In the genomic region with DNA sequence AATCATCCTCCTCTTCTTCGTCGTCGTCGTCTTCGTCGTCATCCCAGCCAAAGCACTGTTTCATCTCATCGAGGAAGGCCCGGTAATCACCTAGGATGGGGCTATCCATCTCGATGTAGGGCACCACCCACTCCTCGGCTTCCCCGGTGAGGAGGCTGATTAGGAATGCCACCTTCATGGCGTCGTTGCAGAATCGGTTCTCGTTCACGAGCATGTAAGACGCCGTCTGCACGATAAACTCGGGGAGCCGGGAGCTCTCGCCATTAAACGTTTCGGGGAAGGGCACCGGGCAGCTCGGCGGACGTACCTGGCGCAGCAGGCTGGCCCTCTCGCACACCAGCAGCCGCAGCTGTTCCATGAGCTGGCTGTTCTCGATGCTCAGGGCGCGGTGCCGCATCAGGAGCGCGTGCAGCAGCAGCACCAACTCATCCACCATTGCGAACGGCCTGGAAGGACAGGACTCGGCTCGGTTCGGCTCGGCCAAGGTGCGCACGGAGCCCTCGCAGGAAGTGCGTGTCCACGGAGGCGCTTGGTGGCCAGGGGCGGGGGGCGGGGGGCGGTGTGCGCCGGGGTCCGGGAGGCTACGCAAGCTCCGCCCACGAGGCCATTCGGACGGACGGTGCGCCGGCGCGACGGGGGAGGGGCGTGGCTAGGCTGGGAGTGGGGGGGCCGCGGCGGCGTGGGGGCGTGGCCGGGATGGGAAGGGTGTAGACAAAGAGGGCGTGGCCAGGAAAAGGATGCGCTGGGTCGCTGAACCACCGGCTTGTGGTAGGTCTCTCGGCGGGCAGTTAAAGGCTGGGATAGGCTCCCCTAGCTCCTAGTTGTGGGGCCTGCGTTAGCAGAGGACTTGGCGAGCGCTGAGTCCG, we compare ENCODE assay signal across 7 cellular contexts. TPM values are rescaled to one million over a fixed set of nuclear protein-coding genes. Genes with fewer than 3 reads are reported as not detected.
DNase-seq lines count a peak whose midpoint lies in the region; ATAC-seq and TF ChIP-seq lines count a peak whose summit lies in the region.

A gene (minus strand): TSS at position 544 of the 866 bp plus-strand sequence. CDS start 108 bp downstream, at position 436.

- POLR2A ChIA-PET in A673 (lab: Charles Lee; ENCODE audit: low non-redundant PET) = no interaction called here

- peak within 1 kb of the TSS; percentile 87 for H3K9ac ChIP-seq in parathyroid adenoma

- H3K4me1 ChIP-seq in cardiac muscle cell (ENCODE audit: low read depth) (no peaks in the 10 kb centered on the region), parathyroid adenoma (no peaks in the 10 kb centered on the region), A673 (ENCODE audit: insufficient read depth, low read length, poor library complexity, severe bottlenecking) (no peaks in the 10 kb centered on the region)

- H3K36me3 ChIP-seq in cardiac muscle cell = no peaks in the 10 kb centered on the region
- H3K36me3 ChIP-seq in parathyroid adenoma (ENCODE audit: control insufficient read depth, insufficient read depth, low read length) = no peaks in the 10 kb centered on the region
- H3K36me3 ChIP-seq in A673 (ENCODE audit: insufficient read depth, low read length, poor library complexity, severe bottlenecking) = no peaks in the 10 kb centered on the region

- no peak for TF ChIP-seq CTCF in cardiac muscle cell (IDR thresholded peaks at IDR 0.05; ENCODE audit: low read depth, low read length)
- TF ChIP-seq CTCF in parathyroid adenoma (IDR thresholded peaks at IDR 0.05) = no peak
- TF ChIP-seq CTCF in A673 (conservative IDR thresholded peaks at IDR 0.05; ENCODE audit: low read depth, low read length) = no peak

- intact Hi-C loops in A673 (cut with micrococcal nuclease; ENCODE audit: unreplicated experiment) = no loop called here

- H3K4me3 ChIP-seq in cardiac muscle cell = peak within 1 kb of the TSS; percentile 72
- H3K4me3 ChIP-seq in parathyroid adenoma (ENCODE audit: low read depth, low read length) = peak within 1 kb of the TSS; percentile 71
- no peak within 1 kb of the TSS for H3K4me3 ChIP-seq in A673 (ENCODE audit: low read depth, low read length, poor library complexity, severe bottlenecking)

- CTCF ChIA-PET in A673 (lab: Charles Lee) = no interaction called here

- H3K27me3 ChIP-seq in cardiac muscle cell (no peaks in the 10 kb centered on the region), parathyroid adenoma (ENCODE audit: control insufficient read depth, insufficient read depth, low read length) (no peaks in the 10 kb centered on the region), A673 (replicated peaks; ENCODE audit: insufficient read depth, low read depth, low read length, poor library complexity) (no peaks in the 10 kb centered on the region)

- peak within 1 kb of the TSS; percentile 65 for H3K4me2 ChIP-seq in parathyroid adenoma (ENCODE audit: low read length)

- H3K9me3 ChIP-seq in cardiac muscle cell (ENCODE audit: low read depth) = no peaks in the 10 kb centered on the region
- no peaks in the 10 kb centered on the region for H3K9me3 ChIP-seq in parathyroid adenoma (ENCODE audit: control insufficient read depth, low read length)
- no peaks in the 10 kb centered on the region for H3K9me3 ChIP-seq in A673 (ENCODE audit: low read depth, low read length, poor library complexity, severe bottlenecking)

- no peaks in the 10 kb centered on the region for H3K79me2 ChIP-seq in parathyroid adenoma

- peak; percentile 91 for ATAC-seq in SK-N-SH treated with all-trans-retinoic acid at 6 μM for 48 hours

- DNase-seq in HPDE6-E6E7 (ENCODE audit: extremely low spot score) (peak; percentile 35), cardiac muscle cell (ENCODE audit: low read depth in 1 of 2, low spot score in 1 of 2) (peak; percentile 86 to 87), A673 (ENCODE audit: low spot score) (no peak)

- no TSS peak for BruUV-seq in A673 (replicated peaks; lab: Mats Ljungman, UMichigan)

- H2AFZ ChIP-seq in parathyroid adenoma = peak within 1 kb of the TSS; percentile 91

- 1 to 30% (median 3%) methylated on average over 44 to 80 of the region's 83 CpGs for WGBS in adipose tissue, 3 donors

- H3K27ac ChIP-seq in adipose tissue (ENCODE audit: low read depth, low read length) = no peak within 1 kb of the TSS
- H3K27ac ChIP-seq in cardiac muscle cell = no peak within 1 kb of the TSS
- H3K27ac ChIP-seq in parathyroid adenoma = peak within 1 kb of the TSS; percentile 88
- peak within 1 kb of the TSS; percentile 68 for H3K27ac ChIP-seq in temporal lobe (ENCODE audit: low read depth, low read length)
- H3K27ac ChIP-seq in A673 (ENCODE audit: low read depth, low read length, poor library complexity, severe bottlenecking) = no peak within 1 kb of the TSS

TF ChIP-seq in SK-N-SH treated with all-trans-retinoic acid at 6 μM for 48 hours, 23 proteins besides CTCF, POLR2A, EP300 and RAD21:
- no peak for TF ChIP-seq ESRRG (CRISPR knock-in tag; IDR thresholded peaks at IDR 0.05)
- TF ChIP-seq, protein P1, sequence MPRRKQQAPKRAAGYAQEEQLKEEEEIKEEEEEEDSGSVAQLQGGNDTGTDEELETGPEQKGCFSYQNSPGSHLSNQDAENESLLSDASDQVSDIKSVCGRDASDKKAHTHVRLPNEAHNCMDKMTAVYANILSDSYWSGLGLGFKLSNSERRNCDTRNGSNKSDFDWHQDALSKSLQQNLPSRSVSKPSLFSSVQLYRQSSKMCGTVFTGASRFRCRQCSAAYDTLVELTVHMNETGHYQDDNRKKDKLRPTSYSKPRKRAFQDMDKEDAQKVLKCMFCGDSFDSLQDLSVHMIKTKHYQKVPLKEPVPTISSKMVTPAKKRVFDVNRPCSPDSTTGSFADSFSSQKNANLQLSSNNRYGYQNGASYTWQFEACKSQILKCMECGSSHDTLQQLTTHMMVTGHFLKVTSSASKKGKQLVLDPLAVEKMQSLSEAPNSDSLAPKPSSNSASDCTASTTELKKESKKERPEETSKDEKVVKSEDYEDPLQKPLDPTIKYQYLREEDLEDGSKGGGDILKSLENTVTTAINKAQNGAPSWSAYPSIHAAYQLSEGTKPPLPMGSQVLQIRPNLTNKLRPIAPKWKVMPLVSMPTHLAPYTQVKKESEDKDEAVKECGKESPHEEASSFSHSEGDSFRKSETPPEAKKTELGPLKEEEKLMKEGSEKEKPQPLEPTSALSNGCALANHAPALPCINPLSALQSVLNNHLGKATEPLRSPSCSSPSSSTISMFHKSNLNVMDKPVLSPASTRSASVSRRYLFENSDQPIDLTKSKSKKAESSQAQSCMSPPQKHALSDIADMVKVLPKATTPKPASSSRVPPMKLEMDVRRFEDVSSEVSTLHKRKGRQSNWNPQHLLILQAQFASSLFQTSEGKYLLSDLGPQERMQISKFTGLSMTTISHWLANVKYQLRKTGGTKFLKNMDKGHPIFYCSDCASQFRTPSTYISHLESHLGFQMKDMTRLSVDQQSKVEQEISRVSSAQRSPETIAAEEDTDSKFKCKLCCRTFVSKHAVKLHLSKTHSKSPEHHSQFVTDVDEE (CRISPR knock-in tag; IDR thresholded peaks at IDR 0.05) = no peak
- no peak for TF ChIP-seq RARB (CRISPR knock-in tag; IDR thresholded peaks at IDR 0.05)
- TF ChIP-seq GLIS3 (CRISPR knock-in tag; IDR thresholded peaks at IDR 0.05) = no peak
- no peak for TF ChIP-seq PPARA (CRISPR knock-in tag; IDR thresholded peaks at IDR 0.05; ENCODE audit: borderline replicate concordance)
- TF ChIP-seq ZFP3 (CRISPR knock-in tag; IDR thresholded peaks at IDR 0.05) = no peak
- no peak for TF ChIP-seq ZNF70 (CRISPR knock-in tag; IDR thresholded peaks at IDR 0.05)
- TF ChIP-seq BACH2 (CRISPR knock-in tag; IDR thresholded peaks at IDR 0.05; ENCODE audit: borderline replicate concordance) = no peak
- TF ChIP-seq ZC3H10 (CRISPR knock-in tag; IDR thresholded peaks at IDR 0.05) = no peak
- no peak for TF ChIP-seq TOX (CRISPR knock-in tag; IDR thresholded peaks at IDR 0.05; ENCODE audit: borderline replicate concordance)
- TF ChIP-seq ARNTL (CRISPR knock-in tag; IDR thresholded peaks at IDR 0.05; ENCODE audit: borderline replicate concordance, low read depth) = no peak
- TF ChIP-seq, protein P2, sequence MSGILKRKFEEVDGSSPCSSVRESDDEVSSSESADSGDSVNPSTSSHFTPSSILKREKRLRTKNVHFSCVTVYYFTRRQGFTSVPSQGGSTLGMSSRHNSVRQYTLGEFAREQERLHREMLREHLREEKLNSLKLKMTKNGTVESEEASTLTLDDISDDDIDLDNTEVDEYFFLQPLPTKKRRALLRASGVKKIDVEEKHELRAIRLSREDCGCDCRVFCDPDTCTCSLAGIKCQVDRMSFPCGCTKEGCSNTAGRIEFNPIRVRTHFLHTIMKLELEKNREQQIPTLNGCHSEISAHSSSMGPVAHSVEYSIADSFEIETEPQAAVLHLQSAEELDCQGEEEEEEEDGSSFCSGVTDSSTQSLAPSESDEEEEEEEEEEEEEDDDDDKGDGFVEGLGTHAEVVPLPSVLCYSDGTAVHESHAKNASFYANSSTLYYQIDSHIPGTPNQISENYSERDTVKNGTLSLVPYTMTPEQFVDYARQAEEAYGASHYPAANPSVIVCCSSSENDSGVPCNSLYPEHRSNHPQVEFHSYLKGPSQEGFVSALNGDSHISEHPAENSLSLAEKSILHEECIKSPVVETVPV (CRISPR knock-in tag; IDR thresholded peaks at IDR 0.05) = no peak
- TF ChIP-seq SNAI2 (CRISPR knock-in tag; IDR thresholded peaks at IDR 0.05) = no peak
- no peak for TF ChIP-seq ZFP30 (CRISPR knock-in tag; IDR thresholded peaks at IDR 0.05)
- TF ChIP-seq ZNF565 (CRISPR knock-in tag; conservative IDR thresholded peaks at IDR 0.05; ENCODE audit: low read depth) = no peak
- TF ChIP-seq, protein P3, sequence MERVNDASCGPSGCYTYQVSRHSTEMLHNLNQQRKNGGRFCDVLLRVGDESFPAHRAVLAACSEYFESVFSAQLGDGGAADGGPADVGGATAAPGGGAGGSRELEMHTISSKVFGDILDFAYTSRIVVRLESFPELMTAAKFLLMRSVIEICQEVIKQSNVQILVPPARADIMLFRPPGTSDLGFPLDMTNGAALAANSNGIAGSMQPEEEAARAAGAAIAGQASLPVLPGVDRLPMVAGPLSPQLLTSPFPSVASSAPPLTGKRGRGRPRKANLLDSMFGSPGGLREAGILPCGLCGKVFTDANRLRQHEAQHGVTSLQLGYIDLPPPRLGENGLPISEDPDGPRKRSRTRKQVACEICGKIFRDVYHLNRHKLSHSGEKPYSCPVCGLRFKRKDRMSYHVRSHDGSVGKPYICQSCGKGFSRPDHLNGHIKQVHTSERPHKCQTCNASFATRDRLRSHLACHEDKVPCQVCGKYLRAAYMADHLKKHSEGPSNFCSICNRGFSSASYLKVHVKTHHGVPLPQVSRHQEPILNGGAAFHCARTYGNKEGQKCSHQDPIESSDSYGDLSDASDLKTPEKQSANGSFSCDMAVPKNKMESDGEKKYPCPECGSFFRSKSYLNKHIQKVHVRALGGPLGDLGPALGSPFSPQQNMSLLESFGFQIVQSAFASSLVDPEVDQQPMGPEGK (CRISPR knock-in tag; IDR thresholded peaks at IDR 0.05; ENCODE audit: borderline replicate concordance) = no peak
- TF ChIP-seq OSR1 (CRISPR knock-in tag; IDR thresholded peaks at IDR 0.05) = no peak
TF ChIP-seq in SK-N-SH treated with all-trans-retinoic acid at 6 μM for 48 hours: peak in this region for 0.

RNA-seq across cellular contexts. Expression of the gene that starts here (rescaled TPM):
- polyA plus RNA-seq in adipose tissue (10 to 100 TPM; 10.7 to 30.6 (median 29.0) TPM), cardiac muscle cell (90.6 and 108 TPM in 2 replicates)
- total RNA-seq in cardiac muscle cell (18.8 and 21.5 TPM in 2 replicates), temporal lobe (6.9 TPM), A673 (2021) (not detected in 2 replicates)

Comparison
In these comparisons a context has a peak if more than half of its experiments do, and no peak if none do; other contexts are left out.
1. H3K27ac ChIP-seq: peak in parathyroid adenoma (single experiment) and temporal lobe (single experiment); none in adipose tissue (single experiment), cardiac muscle cell (single experiment) and A673 (single experiment).